Comparison of ENCODE assay signal across 1 cellular context in genomic region chr1:109979489-109980091, GRCh38.
TF ChIP-seq lines count a peak whose summit lies in the region.

No MANE protein-coding gene starts in this region.

TF ChIP-seq in A549, 52 proteins besides CTCF, POLR2A, EP300 and RAD21:
- TF ChIP-seq HEYL (CRISPR knock-in tag; IDR thresholded peaks at IDR 0.05) (no peak), TP53 (CRISPR knock-in tag; IDR thresholded peaks at IDR 0.05) (no peak), KDM5A (IDR thresholded peaks at IDR 0.05) (no peak), CBX8 (IDR thresholded peaks at IDR 0.05) (no peak), HOXB5 (CRISPR knock-in tag; IDR thresholded peaks at IDR 0.05) (no peak), REST (IDR thresholded peaks at IDR 0.05) (no peak), MAZ (IDR thresholded peaks at IDR 0.05; ENCODE audit: borderline replicate concordance, low read depth, low read length) (no peak), HOXA7 (CRISPR knock-in tag; IDR thresholded peaks at IDR 0.05) (no peak), CEBPB (IDR thresholded peaks at IDR 0.05) (peak in 1 of 2 experiments; percentile 63; a peak in 1 of 4 replicates), HOXB13 (CRISPR knock-in tag; IDR thresholded peaks at IDR 0.05; ENCODE audit: low read depth) (no peak), FOSL2 (IDR thresholded peaks at IDR 0.05) (0 out of 2 replicates have a peak, but pooled peaks have one; percentile 10), FOSL2 (CRISPR knock-in tag; IDR thresholded peaks at IDR 0.05) (peak; percentile 77), NR3C1 (IDR thresholded peaks at IDR 0.05) (no peak), SMC3 (IDR thresholded peaks at IDR 0.05) (peak; percentile 38), BHLHE40 (IDR thresholded peaks at IDR 0.05; ENCODE audit: low read depth, low read length) (no peak), RFX5 (IDR thresholded peaks at IDR 0.05) (no peak), EHF (CRISPR knock-in tag; IDR thresholded peaks at IDR 0.05) (no peak), ESRRA (IDR thresholded peaks at IDR 0.05; ENCODE audit: borderline replicate concordance, low read length) (no peak), E2F6 (IDR thresholded peaks at IDR 0.05; ENCODE audit: borderline replicate concordance, low read depth) (peak; percentile 56; the same call in 1 of the 2 replicates), NFE2L2 (conservative IDR thresholded peaks at IDR 0.05; ENCODE audit: low read length) (no peak), GATA3 (IDR thresholded peaks at IDR 0.05; ENCODE audit: borderline replicate concordance) (0 out of 2 replicates have a peak, but pooled peaks have one; percentile 50), HMGXB4 (CRISPR knock-in tag; IDR thresholded peaks at IDR 0.05; ENCODE audit: borderline replicate concordance) (no peak), JUNB (IDR thresholded peaks at IDR 0.05) (peak; percentile 40; the same call in 1 of the 2 replicates), TFCP2L1 (CRISPR knock-in tag; IDR thresholded peaks at IDR 0.05) (no peak), RCOR1 (IDR thresholded peaks at IDR 0.05; ENCODE audit: low read depth, low read length) (no peak), ZFP36 (IDR thresholded peaks at IDR 0.05; ENCODE audit: borderline replicate concordance, partially characterized antibody) (no peak), RNF2 (IDR thresholded peaks at IDR 0.05; ENCODE audit: borderline replicate concordance, low read depth) (no peak), RARB (CRISPR knock-in tag; IDR thresholded peaks at IDR 0.05) (no peak), MAFK (IDR thresholded peaks at IDR 0.05; ENCODE audit: partially characterized antibody) (peak; percentile 12), ELK1 (IDR thresholded peaks at IDR 0.05; ENCODE audit: low read depth, low read length) (no peak), SREBF2 (IDR thresholded peaks at IDR 0.05) (no peak)
- TF ChIP-seq, protein P1, sequence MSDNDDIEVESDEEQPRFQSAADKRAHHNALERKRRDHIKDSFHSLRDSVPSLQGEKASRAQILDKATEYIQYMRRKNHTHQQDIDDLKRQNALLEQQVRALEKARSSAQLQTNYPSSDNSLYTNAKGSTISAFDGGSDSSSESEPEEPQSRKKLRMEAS (IDR thresholded peaks at IDR 0.05), result peak; percentile 81
- TF ChIP-seq, protein P2, sequence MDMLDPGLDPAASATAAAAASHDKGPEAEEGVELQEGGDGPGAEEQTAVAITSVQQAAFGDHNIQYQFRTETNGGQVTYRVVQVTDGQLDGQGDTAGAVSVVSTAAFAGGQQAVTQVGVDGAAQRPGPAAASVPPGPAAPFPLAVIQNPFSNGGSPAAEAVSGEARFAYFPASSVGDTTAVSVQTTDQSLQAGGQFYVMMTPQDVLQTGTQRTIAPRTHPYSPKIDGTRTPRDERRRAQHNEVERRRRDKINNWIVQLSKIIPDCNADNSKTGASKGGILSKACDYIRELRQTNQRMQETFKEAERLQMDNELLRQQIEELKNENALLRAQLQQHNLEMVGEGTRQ (IDR thresholded peaks at IDR 0.05), result no peak
- TF ChIP-seq, protein P3, sequence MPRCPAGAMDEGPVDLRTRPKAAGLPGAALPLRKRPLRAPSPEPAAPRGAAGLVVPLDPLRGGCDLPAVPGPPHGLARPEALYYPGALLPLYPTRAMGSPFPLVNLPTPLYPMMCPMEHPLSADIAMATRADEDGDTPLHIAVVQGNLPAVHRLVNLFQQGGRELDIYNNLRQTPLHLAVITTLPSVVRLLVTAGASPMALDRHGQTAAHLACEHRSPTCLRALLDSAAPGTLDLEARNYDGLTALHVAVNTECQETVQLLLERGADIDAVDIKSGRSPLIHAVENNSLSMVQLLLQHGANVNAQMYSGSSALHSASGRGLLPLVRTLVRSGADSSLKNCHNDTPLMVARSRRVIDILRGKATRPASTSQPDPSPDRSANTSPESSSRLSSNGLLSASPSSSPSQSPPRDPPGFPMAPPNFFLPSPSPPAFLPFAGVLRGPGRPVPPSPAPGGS (IDR thresholded peaks at IDR 0.05), result no peak
